In genomic region chr4:77773101-77773500, GRCh38 we compare ENCODE assay signal across 33 cellular contexts. TPM values are rescaled to one million over a fixed set of nuclear protein-coding genes. Genes with fewer than 3 reads are reported as not detected.
DNase-seq lines count a peak whose midpoint lies in the region; ATAC-seq and TF ChIP-seq lines count a peak whose summit lies in the region.
"Had no signal": no experiment of that assay in that cellular context is flagged by ENCODE, and none has a peak within 500 bp of the region (broad histone marks: within the 10 kb centered on the region; RNA-seq: fewer than 3 reads in every experiment).

No MANE protein-coding gene starts in this region.

- H4K20me1 ChIP-seq in H9 (ENCODE audit: control insufficient read depth, insufficient read depth, insufficient read length): no peaks in the 10 kb centered on the region

- H3K27me3 Mint-ChIP-seq in H9 (ENCODE audit: low read depth): no peaks in the 10 kb centered on the region
- H3K27me3 Mint-ChIP-seq: activated CD8-positive, alpha-beta memory T cell treated with anti-CD3 and anti-CD28 coated beads, Interleukin-2, amount 10 ng/mL, durations not matched to agents 7 days and 5 days; brain; progenitor cell of endocrine pancreas had no signal

- no peak overlapping the region for H2BK5ac ChIP-seq in H9 (ENCODE audit: insufficient read length, low read length)

- H3K4me1 ChIP-seq in H9 (ENCODE audit: insufficient read depth, low read length): peaks cover 4% of the 10 kb centered on the region; the same call in 1 of the 2 replicates

- H3T11ph ChIP-seq in H9 (ENCODE audit: low read length): no peak overlapping the region

- no CpG with 5 or more reads among the region's 3 CpGs for WGBS in H9 (ENCODE audit: extremely low coverage, insufficient read length, low lambda C conversion rate)

- no peak overlapping the region for H3K56ac ChIP-seq in H9 (ENCODE audit: insufficient read length, low read depth, low read length)

- H4K8ac ChIP-seq in H9 (replicated peaks; ENCODE audit: insufficient read length, low read depth, low read length): no peak overlapping the region

- H2AFZ ChIP-seq in H9 (ENCODE audit: low read length): no peak overlapping the region

- peaks cover 22 to 23% of the 10 kb centered on the region in 2 experiments for H3K4me1 Mint-ChIP-seq in H9

- H3K4me3 Mint-ChIP-seq in H9: no peak overlapping the region
- H3K4me3 Mint-ChIP-seq: activated CD8-positive, alpha-beta memory T cell treated with anti-CD3 and anti-CD28 coated beads, Interleukin-2, amount 10 ng/mL, durations not matched to agents 7 days and 5 days; activated T-cell treated with anti-CD3 and anti-CD28 coated beads, Interleukin-2, amount 50 U/mL, for 4 hours; brain; T-helper 1 cell treated with Interleukin-12 subunit alpha and Interleukin-12 subunit beta and Interleukin-4 antibody, amounts not matched to agents 30 μg/mL and 1 μg/mL, for 36 hours had no signal

- H3K9me3 Mint-ChIP-seq in H9: no peaks in the 10 kb centered on the region
- H3K9me3 Mint-ChIP-seq: activated T-cell treated with anti-CD3 and anti-CD28 coated beads, Interleukin-2, amount 50 U/mL, for 4 hours; T-helper 1 cell treated with Interleukin-12 subunit alpha and Interleukin-12 subunit beta and Interleukin-4 antibody, amounts not matched to agents 30 μg/mL and 1 μg/mL, for 36 hours had no signal

- H3K27ac ChIP-seq in H9 (ENCODE audit: insufficient read length, low read depth, low read length): no peak overlapping the region
- H3K27ac ChIP-seq: adrenal gland, C4-2B, heart right ventricle, neutrophil, right lobe of liver, transverse colon had no signal

- no peak overlapping the region for H3K4ac ChIP-seq in H9 (ENCODE audit: low read depth, low read length)

- no peak overlapping the region for H4K91ac ChIP-seq in H9 (ENCODE audit: insufficient read length, low read depth, low read length)

- H3K9ac ChIP-seq in H9 (ENCODE audit: extremely low read depth, insufficient read length, low read length): no peak overlapping the region

- no peaks in the 10 kb centered on the region for H3K9me3 ChIP-seq in H9 (ENCODE audit: control insufficient read depth, low read depth, low read length)
- H3K9me3 ChIP-seq: adrenal gland, heart right ventricle, neutrophil, right lobe of liver had no signal

- no peak overlapping the region for H2BK20ac ChIP-seq in H9 (ENCODE audit: low read depth, low read length, poor library complexity, severe bottlenecking)

- no peaks in the 10 kb centered on the region for H3K23me2 ChIP-seq in H9 (ENCODE audit: insufficient read length, low read depth, low read length, poor library complexity, severe bottlenecking)

- H3K4me3 ChIP-seq in cardiac fibroblast (replicated peaks in 1 of 2; ENCODE audit: low read depth in 2 of 2, low read length in 2 of 2): no peak overlapping the region
- H3K4me3 ChIP-seq in fibroblast of villous mesenchyme (ENCODE audit: low read depth, low read length): no peak overlapping the region
- H3K4me3 ChIP-seq: adrenal gland, heart right ventricle, right lobe of liver, transverse colon had no signal

- H3K27ac Mint-ChIP-seq in H9: no peak overlapping the region
- H3K27ac Mint-ChIP-seq: activated CD8-positive, alpha-beta memory T cell treated with anti-CD3 and anti-CD28 coated beads, Interleukin-2, amount 10 ng/mL, durations not matched to agents 7 days and 5 days; brain; progenitor cell of endocrine pancreas; T-helper 1 cell treated with Interleukin-12 subunit alpha and Interleukin-12 subunit beta and Interleukin-4 antibody, amounts not matched to agents 30 μg/mL and 1 μg/mL, for 36 hours had no signal

- no peak overlapping the region for H4K5ac ChIP-seq in H9 (ENCODE audit: insufficient read length, low read depth, low read length)

- no peak overlapping the region for H3K4me2 ChIP-seq in H9 (ENCODE audit: insufficient read depth, insufficient read length, low read length)

- H2BK15ac ChIP-seq in H9 (ENCODE audit: low read depth, low read length): no peak overlapping the region

- H2BK120ac ChIP-seq in H9 (ENCODE audit: low read depth, low read length, poor library complexity, severe bottlenecking): no peak overlapping the region

- no peak overlapping the region for H2AK5ac ChIP-seq in H9 (ENCODE audit: insufficient read length, low read length)

- DNase-seq in AG09319 (ENCODE audit: extremely low read depth, low read depth) (peak; percentile 16), GM03348 (ENCODE audit: low spot score) (peak; percentile 7), cardiac fibroblast (ENCODE audit: low read depth in 2 of 2) (peak; percentile 8 to 50), fibroblast of villous mesenchyme (ENCODE audit: low read depth) (peak; percentile 61), H9 (no peak)
- no peak for DNase-seq in central memory CD4-positive, alpha-beta T cell
- DNase-seq: ACHN; activated CD4-positive, alpha-beta T cell treated with anti-CD3 and anti-CD28 coated beads, Interleukin-2, amount 50 U/mL, for 4 hours; activated CD8-positive, alpha-beta memory T cell treated with anti-CD3 and anti-CD28 coated beads, Interleukin-2, amount 10 ng/mL, durations not matched to agents 7 days and 5 days; activated gamma-delta T cell treated with Interleukin-2 at 50 U/mL for 16 hours; activated T-cell treated with anti-CD3 and anti-CD28 coated beads, Interleukin-2, amount 50 U/mL, for 4 hours; adrenal gland; COR-L47; foreskin melanocyte; GDM1; heart right ventricle; kidney; left ventricle myocardium superior; MV-4-11; NCI-H146; NCI-H2107; right lobe of liver; Right ventricle myocardium superior; stimulated activated CD4-positive, alpha-beta T cell treated with anti-CD3 and anti-CD28 coated beads, Interleukin-4, amount 100 ng/mL, for 24 hours; transverse colon had no signal

- TF ChIP-seq CTCF in AG09319 (IDR thresholded peaks at IDR 0.05; ENCODE audit: low read depth, low read length) (no peak), cardiac fibroblast (IDR thresholded peaks at IDR 0.05; ENCODE audit: low read depth, low read length) (no peak), fibroblast of villous mesenchyme (IDR thresholded peaks at IDR 0.05; ENCODE audit: insufficient read depth, low read depth, low read length) (no peak), H9 (conservative IDR thresholded peaks at IDR 0.05) (no peak)

- H2BK12ac ChIP-seq in H9 (ENCODE audit: insufficient read length, low read depth, low read length): no peak overlapping the region

- no peak overlapping the region for H3K18ac ChIP-seq in H9 (ENCODE audit: insufficient read length, low read depth, low read length)

- no peak overlapping the region for H3K23ac ChIP-seq in H9 (ENCODE audit: insufficient read length, low read depth, low read length)

- H3K79me1 ChIP-seq in H9 (ENCODE audit: insufficient read depth, low read depth, low read length, poor library complexity, severe bottlenecking): no peaks in the 10 kb centered on the region

- no peak overlapping the region for H3K14ac ChIP-seq in H9 (ENCODE audit: insufficient read depth, low read length)

- no peaks in the 10 kb centered on the region for H3K27me3 ChIP-seq in H9 (ENCODE audit: insufficient read depth, low read length)
- H3K27me3 ChIP-seq: adrenal gland, heart right ventricle, neutrophil, right lobe of liver, transverse colon had no signal

- ATAC-seq in HG02885 (IDR thresholded peaks at IDR 0.05; ENCODE audit: poor library complexity, unreplicated experiment) (no peak), GM19452 (IDR thresholded peaks at IDR 0.05; ENCODE audit: unreplicated experiment) (no peak)
- ATAC-seq: activated CD8-positive, alpha-beta memory T cell treated with anti-CD3 and anti-CD28 coated beads, Interleukin-2, amount 10 ng/mL, durations not matched to agents 7 days and 5 days; activated T-cell treated with anti-CD3 and anti-CD28 coated beads, Interleukin-2, amount 50 U/mL, for 4 hours; heart right ventricle; left ventricle myocardium superior; SK-N-SH treated with all-trans-retinoic acid at 6 μM for 48 hours had no signal

- no peaks in the 10 kb centered on the region for H3K79me2 ChIP-seq in H9 (ENCODE audit: insufficient read depth, low read length)

- H3K36me3 Mint-ChIP-seq in H9 (ENCODE audit: insufficient read depth in 1 of 3, low read depth in 3 of 3): peaks cover 0 to 2% (median 0%) of the 10 kb centered on the region in 3 experiments; a peak in 1 of 7 replicates

RNA-seq across cellular contexts. Expression of gene CNOT6L, which starts 46.1 kb away (rescaled TPM):
- total RNA-seq in fibroblast of villous mesenchyme (13.5 and 14.2 TPM in 2 replicates), H9 (2021) (14.5 and 15.9 TPM in 2 replicates)

Comparison
In these comparisons a context has a peak if more than half of its experiments do, and no peak if none do; other contexts are left out.
1. DNase-seq: peak in AG09319 (single experiment), GM03348 (single experiment), cardiac fibroblast (2 of 2) and fibroblast of villous mesenchyme (single experiment); none in central memory CD4-positive, alpha-beta T cell (single experiment) and H9 (single experiment).